Comparison of ENCODE assay signal across 34 cellular contexts in genomic region chr1:56324504-56324903, GRCh38.
"Had no signal": no experiment of that assay in that cellular context is flagged by ENCODE, and none has a peak within 500 bp of the region (broad histone marks: within the 10 kb centered on the region; RNA-seq: fewer than 3 reads in every experiment).

No MANE protein-coding gene starts in this region.

- H3K4me2 ChIP-seq: KMS-11 had no signal

- H3K9ac ChIP-seq: KMS-11 had no signal

- H3K27ac ChIP-seq: KMS-11 had no signal

- H3K4me3 ChIP-seq: MG63 had no signal

- H3K9me3 ChIP-seq: MG63 had no signal

- H3K36me3 ChIP-seq: MG63 had no signal

- H3K27me3 ChIP-seq: MG63 had no signal

- DNase-seq: Karpas-422, Kasumi-1, MG63, MM.1S, MV-4-11, NCI-H1048, NCI-H1092, NCI-H1092 treated with DMSO at 0.1 percent for 48 hours, NCI-H1105, NCI-H1105 treated with DMSO at 0.1 percent for 48 hours, NCI-H1417, NCI-H1417 treated with DMSO at 0.1 percent for 48 hours, NCI-H1436, NCI-H1436 treated with DMSO at 0.1 percent for 48 hours, NCI-H146, NCI-H1694, NCI-H1694 treated with DMSO at 0.1 percent for 48 hours, NCI-H187, NCI-H187 treated with DMSO at 0.1 percent for 48 hours, NCI-H1930, NCI-H2029, NCI-H2029 treated with DMSO at 0.1 percent for 48 hours, NCI-H2081, NCI-H2081 treated with DMSO at 0.1 percent for 48 hours, NCI-H2107, NCI-H2171, NCI-H2171 treated with DMSO at 0.1 percent for 48 hours, NCI-H2227 treated with DMSO at 0.1 percent for 48 hours, NCI-H226, NCI-H345, NCI-H446, NCI-H446 treated with DMSO at 0.1 percent for 48 hours, NCI-H510A had no signal
